8 cellular contexts compared by ENCODE assay signal in genomic region chr15:49046113-49046883, GRCh38. TPM values are rescaled to one million over a fixed set of nuclear protein-coding genes. Genes with fewer than 3 reads are reported as not detected.
DNase-seq lines count a peak whose midpoint lies in the region; ATAC-seq and TF ChIP-seq lines count a peak whose summit lies in the region.

Gene SECISBP2L, minus strand, starts transcription at chr15:49046446. Its CDS starts 147 bp downstream, at chr15:49046299.

- H3F3A ChIP-seq in smooth muscle cell (ENCODE audit: low read depth), result peaks cover 3% of the 10 kb centered on the region

- peak within 1 kb of the TSS; percentile 98 for H2AFZ ChIP-seq in mammary epithelial cell (ENCODE audit: low read depth, low read length)
- H2AFZ ChIP-seq in smooth muscle cell (ENCODE audit: low read depth), result peak within 1 kb of the TSS; percentile 96

- H3K27me3 ChIP-seq in AG04450 (ENCODE audit: control insufficient read depth, insufficient read depth, low read length) (no peaks in the 10 kb centered on the region), WERI-Rb-1 (ENCODE audit: insufficient read depth, low read depth, severe bottlenecking) (no peaks in the 10 kb centered on the region), mammary epithelial cell (ENCODE audit: insufficient read depth, low read length) (no peaks in the 10 kb centered on the region), smooth muscle cell (ENCODE audit: low read depth) (no peaks in the 10 kb centered on the region)

- in situ Hi-C loops in mammary epithelial cell (cut with MboI; ENCODE audit: low sequenced_read_pairs in 2 of 2), result no loop called here

- H3K9me3 ChIP-seq in AG04450 (ENCODE audit: control insufficient read depth, insufficient read depth, low read length) (peaks cover 3% of the 10 kb centered on the region), WERI-Rb-1 (ENCODE audit: severe bottlenecking) (no peaks in the 10 kb centered on the region), mammary epithelial cell (replicated peaks; ENCODE audit: insufficient read depth, low read length) (no peaks in the 10 kb centered on the region), smooth muscle cell (replicated peaks; ENCODE audit: low read depth) (no peaks in the 10 kb centered on the region)

- peaks cover 2% of the 10 kb centered on the region for H3K4me1 ChIP-seq in mammary epithelial cell (ENCODE audit: insufficient read depth, low read length)
- H3K4me1 ChIP-seq in smooth muscle cell (ENCODE audit: low read depth), result peaks cover 22% of the 10 kb centered on the region

- ATAC-seq in GM18868 (IDR thresholded peaks at IDR 0.05; ENCODE audit: unreplicated experiment) (peak; percentile 93), HG03108 (IDR thresholded peaks at IDR 0.05; ENCODE audit: unreplicated experiment) (peak; percentile 83)

- H3K9ac ChIP-seq in mammary epithelial cell (ENCODE audit: insufficient read depth, low read length) (peak within 1 kb of the TSS; percentile 85), smooth muscle cell (ENCODE audit: low read depth) (peak within 1 kb of the TSS; percentile 86)

- intact Hi-C loops in mammary epithelial cell (cut with micrococcal nuclease), result loop anchor here (1.0 to 5.0 kb wide), 3 partner anchors 77 to 185 kb away; no protein-coding TSS in a partner anchor

- CTCF ChIA-PET in AG04450 (lab: Charles Lee), result interaction anchor here (0.6 to 1.7 kb wide), 3 partner anchors 36 to 186 kb away, joined by 3 to 7 read pairs (median 4); no protein-coding TSS in a partner anchor
- CTCF ChIA-PET in mammary epithelial cell (lab: Charles Lee; ENCODE audit: low non-redundant PET), result no interaction called here

- H3K4me3 ChIP-seq in AG04450 (ENCODE audit: low read depth, low read length) (peak within 1 kb of the TSS; percentile 89), WERI-Rb-1 (ENCODE audit: low read depth, low read length) (peak within 1 kb of the TSS; percentile 95), mammary epithelial cell (replicated peaks in 1 of 3; ENCODE audit: insufficient read depth in 1 of 3, low read depth in 2 of 3, low read length in 3 of 3) (peak within 1 kb of the TSS; percentile 80 to 97 (median 82)), smooth muscle cell (peak within 1 kb of the TSS; percentile 89)

- H3K36me3 ChIP-seq in WERI-Rb-1, result peaks cover 3% of the 10 kb centered on the region; the same call in 1 of the 2 replicates
- H3K36me3 ChIP-seq in mammary epithelial cell (ENCODE audit: insufficient read depth, low read length), result no peaks in the 10 kb centered on the region
- no peaks in the 10 kb centered on the region for H3K36me3 ChIP-seq in smooth muscle cell (ENCODE audit: low read depth)

- no TSS peak for BruUV-seq in mammary epithelial cell (replicated peaks; lab: Mats Ljungman, UMichigan)

- dilution Hi-C loops in mammary epithelial cell (cut with HindIII; ENCODE audit: low sequenced_read_pairs), result loop anchor here (5.0 kb wide), 1 partner anchor 169 kb away; the partner anchor contains the start of gene EID1

- POLR2A ChIA-PET in AG04450 (lab: Yijun Ruan, JAX), result interaction anchor here (0.8 to 2.2 kb wide), 4 partner anchors 14 to 109 kb away, joined by 3 to 16 read pairs (median 5); partner anchors contain the start of gene COPS2

- DNase-seq in AG04450 (ENCODE audit: low read depth, low spot score) (peak; percentile 77), NCI-H2171 treated with DMSO at 0.1 percent for 48 hours (lab: John Stamatoyannopoulos, UW) (peak; percentile 97), WERI-Rb-1 (peak; percentile 97), mammary epithelial cell (peak; percentile 93), iPS-NIHi11 (ENCODE audit: low spot score) (peak; percentile 99), smooth muscle cell (lab: John Stamatoyannopoulos, UW; ENCODE audit: unreplicated experiment) (peak; percentile 59)

- TF ChIP-seq CTCF in AG04450 (IDR thresholded peaks at IDR 0.05; ENCODE audit: low read depth, low read length) (no peak), WERI-Rb-1 (IDR thresholded peaks at IDR 0.05; ENCODE audit: low read depth, low read length) (peak; percentile 86), mammary epithelial cell (conservative IDR thresholded peaks at IDR 0.05 in 1 of 2, IDR thresholded peaks at IDR 0.05 in 1 of 2; ENCODE audit: extremely low read depth in 1 of 2, insufficient read depth in 1 of 2, low read depth in 1 of 2, low read length in 2 of 2) (peak; percentile 4 to 27), smooth muscle cell (IDR thresholded peaks at IDR 0.05; ENCODE audit: borderline replicate concordance, insufficient read depth, poor library complexity, severe bottlenecking) (peak; percentile 14)

- H3K4me2 ChIP-seq in mammary epithelial cell (ENCODE audit: insufficient read depth, low read depth, low read length) (peak within 1 kb of the TSS; percentile 91), smooth muscle cell (peak within 1 kb of the TSS; percentile 98)

- H4K20me1 ChIP-seq in mammary epithelial cell (ENCODE audit: insufficient read depth, low read length), result no peaks in the 10 kb centered on the region
- peaks cover 40% of the 10 kb centered on the region for H4K20me1 ChIP-seq in smooth muscle cell (ENCODE audit: low read depth)

- WGBS in mammary epithelial cell (ENCODE audit: low coverage, missing lambda C conversion rate), result 7% methylated on average over 37 of the region's 53 CpGs
- 2% methylated on average over 53 of the region's 53 CpGs for WGBS in smooth muscle cell (ENCODE audit: low lambda C conversion rate)

- H3K79me2 ChIP-seq in mammary epithelial cell (ENCODE audit: insufficient read depth, low read length) (peaks cover 45% of the 10 kb centered on the region), smooth muscle cell (ENCODE audit: low read depth) (peaks cover 48% of the 10 kb centered on the region)

- H3K27ac ChIP-seq in AG04450 (ENCODE audit: low read depth, low read length) (peak within 1 kb of the TSS; percentile 42), WERI-Rb-1 (peak within 1 kb of the TSS; percentile 69), mammary epithelial cell (ENCODE audit: insufficient read depth, low read depth, low read length) (peak within 1 kb of the TSS; percentile 61), smooth muscle cell (ENCODE audit: low read depth) (peak within 1 kb of the TSS; percentile 48)

RNA-seq across cellular contexts. Expression of gene SECISBP2L, which starts in this region (rescaled TPM):
- polyA plus RNA-seq in AG04450 (2011; rRNA removed) (41.3 and 42.7 TPM in 2 replicates), mammary epithelial cell (6.8 TPM), smooth muscle cell (12.2 and 13.7 TPM in 2 replicates)
- polyA minus RNA-seq in AG04450 (2011; rRNA and poly(A)+ RNA removed), result 69.4 and 83.8 TPM in 2 replicates
- total RNA-seq in mammary epithelial cell (10 to 100 TPM; 26.2 to 30.3 TPM), smooth muscle cell (24.0 and 38.9 TPM in 2 replicates)
- 7.8 TPM for polyA minus RNA-seq in mammary epithelial cell

Comparison
In these comparisons a context has a peak if more than half of its experiments do, and no peak if none do; other contexts are left out.
1. Peak in every context shown above with its lines: DNase-seq, ATAC-seq, H3K4me3 ChIP-seq and H3K27ac ChIP-seq.